27 cellular contexts compared by ENCODE assay signal in genomic region chr9:91623004-91623403, GRCh38.
DNase-seq lines count a peak whose midpoint lies in the region; ATAC-seq and FAIRE-seq lines count a peak whose summit lies in the region.
"Had no signal": no experiment of that assay in that cellular context is flagged by ENCODE, and none has a peak within 500 bp of the region (broad histone marks: within the 10 kb centered on the region; RNA-seq: fewer than 3 reads in every experiment).

No MANE protein-coding gene starts in this region.

- peak; percentile 57 for ATAC-seq in activated CD4-positive, alpha-beta T cell treated with anti-CD3 and anti-CD28 coated beads for 36 hours
- ATAC-seq in T-helper 17 cell, result no peak
- no peak for ATAC-seq in effector memory CD8-positive, alpha-beta T cell (replicated peaks)
- ATAC-seq: CD8-positive, alpha-beta T cell; GM23338; Right ventricle myocardium inferior had no signal

- H3K27me3 Mint-ChIP-seq in activated CD4-positive, alpha-beta T cell treated with anti-CD3 and anti-CD28 coated beads for 36 hours, result peaks cover 47% of the 10 kb centered on the region
- H3K27me3 Mint-ChIP-seq in T-helper 17 cell, result peaks cover 14% of the 10 kb centered on the region
- H3K27me3 Mint-ChIP-seq in effector memory CD8-positive, alpha-beta T cell, result peaks cover 23 to 33% of the 10 kb centered on the region in 2 donors

- no peaks in the 10 kb centered on the region for H3K9me3 ChIP-seq in T-helper 17 cell (ENCODE audit: control insufficient read depth, low read length, poor library complexity, severe bottlenecking)
- H3K9me3 ChIP-seq: Caco-2, HAP-1, SJCRH30 had no signal

- H3K4me3 Mint-ChIP-seq in activated CD4-positive, alpha-beta T cell treated with anti-CD3 and anti-CD28 coated beads for 36 hours, result no peak overlapping the region
- H3K4me3 Mint-ChIP-seq in T-helper 17 cell, result no peak overlapping the region
- H3K4me3 Mint-ChIP-seq in effector memory CD8-positive, alpha-beta T cell, result no peak overlapping the region
- H3K4me3 Mint-ChIP-seq: B cell; CD8-positive, alpha-beta T cell; GM23338; HFFc6 had no signal

- no peak overlapping the region for H3K27ac Mint-ChIP-seq in activated CD4-positive, alpha-beta T cell treated with anti-CD3 and anti-CD28 coated beads for 36 hours
- no peak overlapping the region for H3K27ac Mint-ChIP-seq in T-helper 17 cell
- H3K27ac Mint-ChIP-seq in effector memory CD8-positive, alpha-beta T cell, result no peak overlapping the region
- H3K27ac Mint-ChIP-seq: B cell; CD8-positive, alpha-beta T cell; GM23338; HFFc6 had no signal

- peaks cover 2% of the 10 kb centered on the region for H3K4me1 Mint-ChIP-seq in activated CD4-positive, alpha-beta T cell treated with anti-CD3 and anti-CD28 coated beads for 36 hours
- H3K4me1 Mint-ChIP-seq in T-helper 17 cell, result no peaks in the 10 kb centered on the region
- H3K4me1 Mint-ChIP-seq in effector memory CD8-positive, alpha-beta T cell (ENCODE audit: low read depth in 2 of 2), result no peaks in the 10 kb centered on the region
- H3K4me1 Mint-ChIP-seq: B cell had no signal

- H3K9me3 Mint-ChIP-seq in activated CD4-positive, alpha-beta T cell treated with anti-CD3 and anti-CD28 coated beads for 36 hours (ENCODE audit: low read depth), result peaks cover 5% of the 10 kb centered on the region
- H3K9me3 Mint-ChIP-seq in effector memory CD8-positive, alpha-beta T cell, result no peaks in the 10 kb centered on the region
- H3K9me3 Mint-ChIP-seq: CD8-positive, alpha-beta T cell; GM23338 had no signal

- CTCF ChIA-PET in activated CD4-positive, alpha-beta T cell treated with anti-CD3 and anti-CD28 coated beads for 36 hours (lab: Charles Lee), result no interaction called here

- intact Hi-C loops in activated CD4-positive, alpha-beta T cell treated with anti-CD3 and anti-CD28 coated beads for 36 hours (cut with DNase I, micrococcal nuclease), result no loop called here

- DNase-seq in activated CD4-positive, alpha-beta T cell treated with anti-CD3 and anti-CD28 coated beads for 36 hours, result no peak
- DNase-seq in activated CD4-positive, alpha-beta T cell treated with anti-CD3 and anti-CD28 coated beads for 48 hours, result no peak
- DNase-seq in EH (ENCODE audit: low read depth), result peak; percentile 24
- peak; percentile 33 for DNase-seq in RCC 7860 (ENCODE audit: low spot score)
- DNase-seq in kidney tubule cell (ENCODE audit: low spot score), result peak; percentile 4
- DNase-seq in T-helper 17 cell, result no peak
- DNase-seq in effector memory CD8-positive, alpha-beta T cell, result no peak
- DNase-seq in HUDEP-2 (lab: John Stamatoyannopoulos, UW; ENCODE audit: unreplicated experiment in 76 of 76), result no peak
- DNase-seq: Caco-2; CD8-positive, alpha-beta T cell; DMS 273 treated with DMSO at 0.1 percent for 48 hours; DMS79 treated with DMSO at 0.1 percent for 48 hours; HFFc6; KBM-7; MV-4-11; NCI-H1105; NCI-H1436 treated with DMSO at 0.1 percent for 48 hours; NCI-H187 treated with DMSO at 0.1 percent for 48 hours; NCI-H2171 treated with DMSO at 0.1 percent for 48 hours; NCI-H524 treated with DMSO at 0.1 percent for 48 hours; NCI-H774; SJCRH30 had no signal

- POLR2A ChIA-PET in activated CD4-positive, alpha-beta T cell treated with anti-CD3 and anti-CD28 coated beads for 36 hours (lab: Charles Lee), result no interaction called here

- FAIRE-seq in RCC 7860 (lab: Jason Lieb, UNC), result peak; percentile 77
- FAIRE-seq: HTR-8/SVneo had no signal

- no peaks in the 10 kb centered on the region for H3K36me3 Mint-ChIP-seq in activated CD4-positive, alpha-beta T cell treated with anti-CD3 and anti-CD28 coated beads for 36 hours (ENCODE audit: low read depth)
- H3K36me3 Mint-ChIP-seq in T-helper 17 cell (ENCODE audit: low read depth), result no peaks in the 10 kb centered on the region
- no peaks in the 10 kb centered on the region for H3K36me3 Mint-ChIP-seq in effector memory CD8-positive, alpha-beta T cell (ENCODE audit: insufficient read depth)
- H3K36me3 Mint-ChIP-seq: CD8-positive, alpha-beta T cell had no signal

Comparison
In these comparisons a context has a peak if more than half of its experiments do, and no peak if none do; other contexts are left out.
1. DNase-seq: peak in EH (single experiment), RCC 7860 (single experiment) and kidney tubule cell (single experiment); none in activated CD4-positive, alpha-beta T cell treated with anti-CD3 and anti-CD28 coated beads for 36 hours (single experiment), activated CD4-positive, alpha-beta T cell treated with anti-CD3 and anti-CD28 coated beads for 48 hours (single experiment), T-helper 17 cell (0 of 3), effector memory CD8-positive, alpha-beta T cell (0 of 3) and HUDEP-2 (0 of 76).